Comparison of ENCODE assay signal across 8 cellular contexts in genomic region chr19:36972594-36972993, GRCh38. TPM values are rescaled to one million over a fixed set of nuclear protein-coding genes. Genes with fewer than 3 reads are reported as not detected.
DNase-seq lines count a peak whose midpoint lies in the region; ATAC-seq and TF ChIP-seq lines count a peak whose summit lies in the region.

No MANE protein-coding gene starts in this region.

- H3K27me3 Mint-ChIP-seq in central memory CD8-positive, alpha-beta T cell = no peaks in the 10 kb centered on the region
- H3K27me3 Mint-ChIP-seq in mesothelial cell of epicardium (ENCODE audit: low read depth) = no peaks in the 10 kb centered on the region

- H3K36me3 ChIP-seq in lung (ENCODE audit: control insufficient read depth in 2 of 2, insufficient read depth in 2 of 2, low read length in 2 of 2) (peaks cover 0 to 2% of the 10 kb centered on the region in 2 donors), urinary bladder (ENCODE audit: insufficient read depth) (peaks cover 1% of the 10 kb centered on the region)

- H3K4me3 Mint-ChIP-seq in central memory CD8-positive, alpha-beta T cell = peak overlapping the region; percentile 88
- H3K4me3 Mint-ChIP-seq in mesothelial cell of epicardium = no peak overlapping the region

- H3K9me3 ChIP-seq in lung (ENCODE audit: control insufficient read depth in 2 of 2, insufficient read depth in 1 of 2, low read length in 1 of 2) = peaks cover 0 to 9% of the 10 kb centered on the region in 2 donors

- peak overlapping the region; percentile 95 for H3K27ac Mint-ChIP-seq in central memory CD8-positive, alpha-beta T cell (ENCODE audit: low read depth)
- H3K27ac Mint-ChIP-seq in mesothelial cell of epicardium = no peak overlapping the region

- ATAC-seq in Right ventricle myocardium inferior = no peak
- ATAC-seq in central memory CD8-positive, alpha-beta T cell (replicated peaks; ENCODE audit: extremely low read depth, poor library complexity, severe bottlenecking) = no peak
- no peak for ATAC-seq in lung (ENCODE audit: insufficient read depth, low FRiP score)

- no peak for TF ChIP-seq CTCF in lung (IDR thresholded peaks at IDR 0.05; ENCODE audit: control extremely low read depth, extremely low read depth)
- no peak for TF ChIP-seq CTCF in mesothelial cell of epicardium (IDR thresholded peaks at IDR 0.05; ENCODE audit: unreplicated experiment)

- no peaks in the 10 kb centered on the region for H3K27me3 ChIP-seq in lung (ENCODE audit: control insufficient read depth, insufficient read depth)

- H3K4me3 ChIP-seq in lung (peak overlapping the region; percentile 86), urinary bladder (ENCODE audit: low read depth, low read length) (peak overlapping the region; percentile 45)

- H3K4me1 ChIP-seq in lung (ENCODE audit: control insufficient read depth in 2 of 2, insufficient read depth in 2 of 2, low read length in 2 of 2) (peaks cover 0 to 5% of the 10 kb centered on the region in 2 donors), urinary bladder (ENCODE audit: insufficient read depth) (no peaks in the 10 kb centered on the region)

- H3K9me3 Mint-ChIP-seq in central memory CD8-positive, alpha-beta T cell = no peaks in the 10 kb centered on the region
- H3K9me3 Mint-ChIP-seq in mesothelial cell of epicardium = peaks cover 40% of the 10 kb centered on the region

- WGBS in lung, 2 donors = 25 to 38% methylated on average over 26 of the region's 26 CpGs
- WGBS in urinary bladder = 24% methylated on average over 26 of the region's 26 CpGs

- H3K36me3 Mint-ChIP-seq in central memory CD8-positive, alpha-beta T cell (ENCODE audit: insufficient read depth) = peaks cover 5% of the 10 kb centered on the region
- peaks cover 30% of the 10 kb centered on the region for H3K36me3 Mint-ChIP-seq in mesothelial cell of epicardium

- peaks cover 9% of the 10 kb centered on the region for H3K4me1 Mint-ChIP-seq in central memory CD8-positive, alpha-beta T cell
- H3K4me1 Mint-ChIP-seq in mesothelial cell of epicardium = no peaks in the 10 kb centered on the region

- intact Hi-C loops in Right ventricle myocardium inferior (cut with DNase I) = loop anchor here (5.0 to 10.0 kb wide), 3 partner anchors 55 to 245 kb away; partner anchors contain the start of genes ZNF383, ZNF420, ZNF568 and ZNF829
- intact Hi-C loops in cardiac septum (cut with DNase I) = loop anchor here (2.0 to 10.0 kb wide), 4 partner anchors 140 to 492 kb away; partner anchors contain the start of genes ZNF569, ZNF570 and ZNF585A

- peak overlapping the region; percentile 30 to 85 for H3K27ac ChIP-seq in lung (ENCODE audit: low read depth in 1 of 2, low read length in 1 of 2)
- no peak overlapping the region for H3K27ac ChIP-seq in urinary bladder (ENCODE audit: low read depth)

- DNase-seq in Right ventricle myocardium inferior (ENCODE audit: missing footprints) (peak; percentile 68), cardiac septum (ENCODE audit: low spot score) (no peak), lung (ENCODE audit: low spot score) (no peak), GM19240 (ENCODE audit: insufficient read length, low spot score) (no peak), mesothelial cell of epicardium (ENCODE audit: low spot score in 2 of 2, unreplicated experiment in 2 of 2) (no peak), SHP77 treated with DMSO at 0.1 percent for 48 hours (lab: John Stamatoyannopoulos, UW) (no peak)
- DNase-seq in central memory CD8-positive, alpha-beta T cell (ENCODE audit: low spot score in 2 of 2) = no peak

RNA-seq across cellular contexts. Expression of gene ZNF568, which starts 56.5 kb away (rescaled TPM):
- total RNA-seq in Right ventricle myocardium inferior (7.7 TPM), cardiac septum (7.1 TPM), lung (10 to 100 TPM in 1 of 2 donors, 1 to 10 TPM in 1; 9.0 to 25.3 TPM), urinary bladder (28.4 TPM), mesothelial cell of epicardium (9.0 to 9.8 TPM (median 9.3 TPM) in 3 replicates)
- polyA plus RNA-seq in lung (1 to 10 TPM; 2.5 to 3.2 TPM), urinary bladder (9.3 TPM)

RNA-seq across cellular contexts. Expression of gene ZNF829, which starts 56.5 kb away (rescaled TPM):
- total RNA-seq in Right ventricle myocardium inferior (2.1 TPM), cardiac septum (2.8 TPM), lung (1 to 10 TPM; 2.3 to 4.2 TPM), urinary bladder (9.8 TPM), mesothelial cell of epicardium (3.0 to 3.2 TPM (median 3.2 TPM) in 3 replicates)
- polyA plus RNA-seq in lung (under 1 TPM; 0.65 to 0.81 TPM), urinary bladder (1.8 TPM)
